Comparison of ENCODE assay signal across 16 cellular contexts in the genomic region with DNA sequence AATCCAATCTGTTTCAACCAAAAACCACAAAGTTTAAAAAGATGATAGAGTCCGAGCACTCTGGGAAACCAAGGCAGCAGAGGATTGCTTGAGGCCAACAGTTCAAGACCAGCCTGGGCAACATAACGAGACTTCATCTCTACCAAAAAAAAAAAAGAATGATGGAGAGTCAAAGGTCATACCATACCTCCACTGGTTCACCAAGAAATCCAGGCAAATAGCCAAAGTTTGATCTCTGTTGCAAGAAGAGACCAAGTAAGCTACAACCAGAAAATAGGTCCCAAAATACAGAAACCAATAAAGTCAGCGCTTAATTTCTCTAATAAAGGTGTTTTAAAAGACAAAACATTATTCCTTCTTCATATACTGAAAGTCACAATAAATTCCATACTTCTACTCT. TPM values are rescaled to one million over a fixed set of nuclear protein-coding genes. Genes with fewer than 3 reads are reported as not detected.
DNase-seq lines count a peak whose midpoint lies in the region; ATAC-seq and TF ChIP-seq lines count a peak whose summit lies in the region.
"Had no signal": no experiment of that assay in that cellular context is flagged by ENCODE, and none has a peak within 500 bp of the region (broad histone marks: within the 10 kb centered on the region; RNA-seq: fewer than 3 reads in every experiment).

No MANE protein-coding gene starts in this region.

- no peaks in the 10 kb centered on the region for H3K4me1 ChIP-seq in right lobe of liver

- intact Hi-C loops in right lobe of liver (cut with DNase I), result no loop called here

- peaks cover 6% of the 10 kb centered on the region for H3K4me1 Mint-ChIP-seq in progenitor cell of endocrine pancreas (ENCODE audit: low read depth)
- no peaks in the 10 kb centered on the region for H3K4me1 Mint-ChIP-seq in osteocyte (ENCODE audit: unreplicated experiment)

- ATAC-seq in left lobe of liver (peak; percentile 83), right lobe of liver (peak; percentile 54 to 83 (median 74)), GM21723 (IDR thresholded peaks at IDR 0.05; ENCODE audit: unreplicated experiment) (no peak)
- ATAC-seq: HCT116 had no signal

- no peaks in the 10 kb centered on the region for H3K36me3 ChIP-seq in right lobe of liver

- H3K4me3 ChIP-seq in right lobe of liver, result no peak overlapping the region
- H3K4me3 ChIP-seq: GM23248 had no signal

- H3K27me3 ChIP-seq in right lobe of liver, result no peaks in the 10 kb centered on the region

- no peaks in the 10 kb centered on the region for H3K27me3 Mint-ChIP-seq in progenitor cell of endocrine pancreas
- H3K27me3 Mint-ChIP-seq in osteocyte (ENCODE audit: unreplicated experiment), result no peaks in the 10 kb centered on the region
- H3K27me3 Mint-ChIP-seq: CD4-positive, alpha-beta memory T cell had no signal

- TF ChIP-seq CTCF in right lobe of liver (IDR thresholded peaks at IDR 0.05), result no peak
- no peak for TF ChIP-seq CTCF in progenitor cell of endocrine pancreas (IDR thresholded peaks at IDR 0.05; ENCODE audit: unreplicated experiment)
- TF ChIP-seq CTCF in osteocyte (IDR thresholded peaks at IDR 0.05), result no peak

- H3K36me3 Mint-ChIP-seq in progenitor cell of endocrine pancreas (ENCODE audit: insufficient read depth) (peaks cover 13% of the 10 kb centered on the region), osteocyte (ENCODE audit: unreplicated experiment) (peaks cover 6% of the 10 kb centered on the region)

- H3K4me3 Mint-ChIP-seq in progenitor cell of endocrine pancreas (ENCODE audit: low read depth), result no peak overlapping the region
- no peak overlapping the region for H3K4me3 Mint-ChIP-seq in osteocyte (ENCODE audit: unreplicated experiment)
- H3K4me3 Mint-ChIP-seq: CD4-positive, alpha-beta memory T cell had no signal

- no peaks in the 10 kb centered on the region for H3K9me3 Mint-ChIP-seq in progenitor cell of endocrine pancreas (ENCODE audit: low read depth)
- H3K9me3 Mint-ChIP-seq in osteocyte (ENCODE audit: unreplicated experiment), result no peaks in the 10 kb centered on the region
- H3K9me3 Mint-ChIP-seq: CD4-positive, alpha-beta memory T cell had no signal

- WGBS in right lobe of liver (ENCODE audit: insufficient coverage, low coverage, low lambda C conversion rate, missing lambda C conversion rate), result 45% methylated on average over 3 of the region's 3 CpGs

- DNase-seq in left lobe of liver (ENCODE audit: low spot score), result no peak
- DNase-seq in right lobe of liver, result no peak
- DNase-seq in progenitor cell of endocrine pancreas (ENCODE audit: low spot score, unreplicated experiment), result no peak
- DNase-seq in osteocyte (ENCODE audit: extremely low spot score, unreplicated experiment), result no peak
- no peak for DNase-seq in NCI-H82 (lab: John Stamatoyannopoulos, UW)
- DNase-seq: C1 segment of cervical spinal cord; Calu3; CD4-positive, alpha-beta memory T cell; COR-L47; DMS53; DMS79 treated with DMSO at 0.1 percent for 48 hours; GF-D8; GM23248; H7 had no signal

- no peak for TF ChIP-seq POLR2A in right lobe of liver (IDR thresholded peaks at IDR 0.05)

- H3K9me3 ChIP-seq in right lobe of liver, result no peaks in the 10 kb centered on the region

- peak overlapping the region; percentile 49 for H3K27ac Mint-ChIP-seq in progenitor cell of endocrine pancreas
- no peak overlapping the region for H3K27ac Mint-ChIP-seq in osteocyte (ENCODE audit: unreplicated experiment)
- H3K27ac Mint-ChIP-seq: CD4-positive, alpha-beta memory T cell had no signal

- no peak overlapping the region for H3K27ac ChIP-seq in right lobe of liver

RNA-seq across cellular contexts. Expression of a gene that starts 13.1 kb away (rescaled TPM):
- 19.9 TPM for total RNA-seq in left lobe of liver
- total RNA-seq in right lobe of liver, result 10 to 100 TPM; 13.0 to 21.5 (median 15.9) TPM
- 45.2 and 50.8 TPM in 2 replicates for total RNA-seq in progenitor cell of endocrine pancreas
- total RNA-seq in osteocyte, result 52.2 and 53.1 TPM in 2 replicates
